12 cellular contexts compared by ENCODE assay signal in the genomic region with DNA sequence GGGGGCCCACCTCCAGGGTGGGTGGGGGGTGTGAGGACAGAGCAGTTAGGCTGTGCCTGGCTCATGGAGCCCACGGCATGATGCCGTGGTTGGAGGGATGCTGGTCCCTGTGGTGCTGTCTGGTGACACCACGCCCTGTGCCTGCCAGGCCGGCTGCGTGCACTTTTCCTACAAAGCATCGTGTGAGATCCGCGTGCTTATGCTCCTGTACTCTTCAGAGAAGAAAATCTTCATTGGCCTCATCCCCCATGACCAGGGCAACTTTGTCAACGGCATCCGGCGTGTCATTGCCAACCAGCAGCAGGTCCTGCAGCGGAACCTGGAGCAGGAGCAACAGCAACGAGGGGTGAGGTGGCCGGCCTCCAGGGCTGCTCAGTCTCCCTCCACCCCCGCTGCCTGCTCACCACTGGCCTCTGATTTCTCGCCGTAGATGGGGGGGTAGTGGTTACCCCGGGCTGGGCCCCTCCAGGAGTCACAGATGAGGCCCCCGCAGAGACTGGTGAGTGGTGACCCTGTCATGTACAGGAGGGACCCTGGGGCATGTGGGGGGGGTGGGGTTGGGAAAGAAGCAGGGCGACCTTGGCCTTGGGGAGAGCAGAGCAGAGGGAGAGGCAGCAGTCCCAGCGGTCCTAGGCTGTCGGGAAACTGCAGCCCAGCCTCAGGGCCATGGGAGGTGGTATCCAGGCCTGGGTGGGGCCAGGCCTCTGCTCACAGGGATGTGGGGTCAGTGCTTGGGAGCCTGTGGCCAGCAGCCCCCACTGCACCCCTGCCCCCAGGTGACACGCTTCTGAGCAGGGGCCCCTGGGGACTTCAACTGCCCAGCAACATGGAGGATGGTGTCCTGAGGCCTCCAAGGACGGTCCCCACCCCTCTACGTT. TPM values are rescaled to one million over a fixed set of nuclear protein-coding genes. Genes with fewer than 3 reads are reported as not detected.
DNase-seq lines count a peak whose midpoint lies in the region; TF ChIP-seq lines count a peak whose summit lies in the region.
"Had no signal": no experiment of that assay in that cellular context is flagged by ENCODE, and none has a peak within 500 bp of the region (broad histone marks: within the 10 kb centered on the region; RNA-seq: fewer than 3 reads in every experiment).

No MANE protein-coding gene starts in this region.

- no peak for TF ChIP-seq POLR2A in esophagus muscularis mucosa (IDR thresholded peaks at IDR 0.05; ENCODE audit: low read depth)

- WGBS in esophagus muscularis mucosa = 91% methylated on average over 20 of the region's 25 CpGs

- H3K9me3 ChIP-seq in esophagus muscularis mucosa = no peaks in the 10 kb centered on the region

- H3K27me3 ChIP-seq in esophagus muscularis mucosa (no peaks in the 10 kb centered on the region), rectal smooth muscle tissue (ENCODE audit: control insufficient read depth, insufficient read depth, low read length) (no peaks in the 10 kb centered on the region)

- H3K4me1 Mint-ChIP-seq in Calu3 (ENCODE audit: low read depth, unreplicated experiment) (peaks cover 17% of the 10 kb centered on the region), progenitor cell of endocrine pancreas (ENCODE audit: low read depth) (peaks cover 2% of the 10 kb centered on the region)

- H3K36me3 Mint-ChIP-seq in Calu3 (ENCODE audit: insufficient read depth, unreplicated experiment) = peaks cover 69% of the 10 kb centered on the region
- H3K36me3 Mint-ChIP-seq in progenitor cell of endocrine pancreas (ENCODE audit: insufficient read depth) = peaks cover 17% of the 10 kb centered on the region

- H3K9ac ChIP-seq in rectal smooth muscle tissue (ENCODE audit: low read length) = no peak overlapping the region

- H3K27ac ChIP-seq in esophagus muscularis mucosa (replicated peaks in 1 of 4) (peak overlapping the region; percentile 70 to 77 (median 74)), rectal smooth muscle tissue (ENCODE audit: low read depth, low read length) (peak overlapping the region; percentile 45)

- H3K36me3 ChIP-seq in esophagus muscularis mucosa = peaks cover 33 to 100% (median 97%) of the 10 kb centered on the region in 4 donors
- H3K36me3 ChIP-seq in rectal smooth muscle tissue (ENCODE audit: control insufficient read depth, insufficient read depth, low read length) = peaks cover 34% of the 10 kb centered on the region

- CTCF ChIA-PET in Calu3 (lab: Charles Lee) = interaction anchor here (1.7 kb wide), 1 partner anchor 9 kb away, joined by 4 read pairs; no protein-coding TSS in a partner anchor

- intact Hi-C loops in Calu3 (cut with micrococcal nuclease; ENCODE audit: unreplicated experiment) (no loop called here), esophagus muscularis mucosa (cut with DNase I) (no loop called here)

- no peaks in the 10 kb centered on the region for H3K9me3 Mint-ChIP-seq in Calu3 (ENCODE audit: low read depth, unreplicated experiment)
- H3K9me3 Mint-ChIP-seq in progenitor cell of endocrine pancreas (ENCODE audit: low read depth) = no peaks in the 10 kb centered on the region
- H3K9me3 Mint-ChIP-seq: activated naive CD4-positive, alpha-beta T cell treated with anti-CD3 and anti-CD28 coated beads, Interleukin-2, amount 50 U/mL, for 72 hours had no signal

- in situ Hi-C loops in ACHN (cut with HindIII; ENCODE audit: low pct_ligation_motif_present, low pct_unique_long_range_greater_than_20kb, low sequenced_read_pairs) = no loop called here

- no TSS peak for BruUV-seq in Calu3 (replicated peaks; lab: Mats Ljungman, UMichigan)

- no peak overlapping the region for H3K4me3 ChIP-seq in esophagus muscularis mucosa
- no peak overlapping the region for H3K4me3 ChIP-seq in rectal smooth muscle tissue (ENCODE audit: low read length)

- H3K27me3 Mint-ChIP-seq in Calu3 (ENCODE audit: unreplicated experiment) (no peaks in the 10 kb centered on the region), progenitor cell of endocrine pancreas (no peaks in the 10 kb centered on the region)

- H3K4me1 ChIP-seq in esophagus muscularis mucosa (peaks cover 5 to 30% (median 23%) of the 10 kb centered on the region in 4 donors), rectal smooth muscle tissue (ENCODE audit: control insufficient read depth, insufficient read depth, low read length) (no peaks in the 10 kb centered on the region)

- no peak for TF ChIP-seq EP300 in esophagus muscularis mucosa (IDR thresholded peaks at IDR 0.05)

- no peak for DNase-seq in Calu3
- DNase-seq in NAMALWA (ENCODE audit: low spot score) = peak; percentile 11
- no peak for DNase-seq in esophagus muscularis mucosa (ENCODE audit: extremely low spot score)
- no peak for DNase-seq in progenitor cell of endocrine pancreas (ENCODE audit: low spot score, unreplicated experiment)
- no peak for DNase-seq in NCI-H2196 treated with DMSO at 0.1 percent for 48 hours (lab: John Stamatoyannopoulos, UW; ENCODE audit: unreplicated experiment)
- no peak for DNase-seq in ACHN
- no peak for DNase-seq in GDM1 (lab: John Stamatoyannopoulos, UW)
- DNase-seq: MM.1S, NCI-H226 had no signal

- TF ChIP-seq CTCF in Calu3 (IDR thresholded peaks at IDR 0.05; ENCODE audit: unreplicated experiment) (no peak), esophagus muscularis mucosa (IDR thresholded peaks at IDR 0.05) (no peak), progenitor cell of endocrine pancreas (IDR thresholded peaks at IDR 0.05; ENCODE audit: unreplicated experiment) (no peak)

- H3K4me3 Mint-ChIP-seq in Calu3 (ENCODE audit: low read depth, unreplicated experiment) (peak overlapping the region; percentile 5), progenitor cell of endocrine pancreas (ENCODE audit: low read depth) (no peak overlapping the region)

- H3K27ac Mint-ChIP-seq in Calu3 (ENCODE audit: unreplicated experiment) (no peak overlapping the region), progenitor cell of endocrine pancreas (no peak overlapping the region)

RNA-seq across cellular contexts. Expression of a gene that starts 7.3 kb away (rescaled TPM):
- total RNA-seq in Calu3 (2022) (185 and 189 TPM in 2 replicates), esophagus muscularis mucosa (10 to 100 TPM; 21.4 to 43.7 (median 27.8) TPM), progenitor cell of endocrine pancreas (137 and 144 TPM in 2 replicates)

RNA-seq across cellular contexts. Expression of a gene that starts 9.1 kb away (rescaled TPM):
- total RNA-seq in Calu3 (2022) = 231 and 256 TPM in 2 replicates
- 100 to 1,000 TPM in 1 of 4 donors, 10 to 100 TPM in 3; 60.5 to 102 (median 84.4) TPM for total RNA-seq in esophagus muscularis mucosa
- 518 and 564 TPM in 2 replicates for total RNA-seq in progenitor cell of endocrine pancreas

RNA-seq across cellular contexts. Expression of a gene that starts 17.1 kb away (rescaled TPM):
- total RNA-seq in Calu3 (2022) (58.9 and 65.2 TPM in 2 replicates), esophagus muscularis mucosa (10 to 100 TPM; 15.4 to 30.6 (median 21.9) TPM), progenitor cell of endocrine pancreas (41.5 and 48.8 TPM in 2 replicates)

RNA-seq across cellular contexts. Expression of a gene that starts 17.4 kb away (rescaled TPM):
- total RNA-seq in Calu3 (2022) = 54.7 and 56.9 TPM in 2 replicates
- total RNA-seq in esophagus muscularis mucosa = 10 to 100 TPM; 35.1 to 60.9 (median 44.0) TPM
- 44.6 and 45.4 TPM in 2 replicates for total RNA-seq in progenitor cell of endocrine pancreas

RNA-seq across cellular contexts. Expression of a gene that starts 36.6 kb away (rescaled TPM):
- 8.2 and 10.7 TPM in 2 replicates for total RNA-seq in Calu3 (2022)
- under 1 TPM in 2 of 4 donors, not detected in 2; 0.34 to 0.50 TPM for total RNA-seq in esophagus muscularis mucosa
- 0.24 and 0.40 TPM in 2 replicates for total RNA-seq in progenitor cell of endocrine pancreas
- total RNA-seq: temporal lobe had no signal
